13 cellular contexts compared by ENCODE assay signal in the genomic region with DNA sequence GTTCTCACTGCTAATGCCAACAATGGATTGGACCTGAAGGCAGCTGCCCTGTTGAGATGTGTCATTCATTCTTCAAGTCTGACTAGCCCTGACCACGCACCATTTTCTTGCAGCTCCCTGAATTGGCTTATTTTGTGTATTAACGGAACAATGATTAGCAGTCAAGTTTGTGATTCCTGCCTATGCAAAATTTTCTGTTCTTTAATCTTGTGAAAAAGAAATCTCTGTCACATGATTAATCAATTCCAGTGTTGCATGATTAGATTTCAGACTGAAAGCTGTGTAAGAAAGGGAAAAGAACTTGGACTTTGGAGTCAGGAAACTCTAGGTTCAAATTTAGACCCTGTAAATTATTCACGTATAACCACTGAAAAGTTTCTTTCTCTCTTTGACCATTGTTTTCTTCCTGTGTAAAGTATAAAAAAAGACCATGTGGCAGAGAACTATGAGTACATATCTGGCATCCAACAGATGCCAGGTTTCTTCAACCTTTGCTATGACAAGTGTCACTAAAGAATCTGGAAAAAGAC.
DNase-seq lines count a peak whose midpoint lies in the region; ATAC-seq, FAIRE-seq and TF ChIP-seq lines count a peak whose summit lies in the region.
"Had no signal": no experiment of that assay in that cellular context is flagged by ENCODE, and none has a peak within 500 bp of the region (broad histone marks: within the 10 kb centered on the region; RNA-seq: fewer than 3 reads in every experiment).

No MANE protein-coding gene starts in this region.

- H3K27ac Mint-ChIP-seq in T-helper 2 cell treated with Interferon-gamma antibody and Interleukin-4, amounts not matched to agents 5 μg/mL and 100 μg/mL, for 36 hours, result no peak overlapping the region

- H3K36me3 Mint-ChIP-seq in T-helper 2 cell treated with Interferon-gamma antibody and Interleukin-4, amounts not matched to agents 5 μg/mL and 100 μg/mL, for 36 hours (ENCODE audit: low read depth), result no peaks in the 10 kb centered on the region

- POLR2A ChIA-PET in GM12878 (lab: Charles Lee), result interaction anchor here (0.6 to 1.0 kb wide), 3 partner anchors 94 to 215 kb away, joined by 3 read pairs; no protein-coding TSS in a partner anchor
- POLR2A ChIA-PET in A673 (lab: Charles Lee; ENCODE audit: low non-redundant PET), result no interaction called here

- TF ChIP-seq EP300 in GM12878 (IDR thresholded peaks at IDR 0.05; ENCODE audit: borderline replicate concordance in 1 of 2, control insufficient read depth in 1 of 2, low read depth in 2 of 2, low read length in 2 of 2), result peak; percentile 66 to 78; a peak in 1 of 4 replicates

- WGBS in GM12878 (ENCODE audit: insufficient coverage, insufficient replicate concordance, low lambda C conversion rate, missing lambda C conversion rate), result 0% methylated on average over 3 of the region's 3 CpGs

- no peaks in the 10 kb centered on the region for H3K27me3 Mint-ChIP-seq in T-helper 2 cell treated with Interferon-gamma antibody and Interleukin-4, amounts not matched to agents 5 μg/mL and 100 μg/mL, for 36 hours (ENCODE audit: low read depth)

- peaks cover 17% of the 10 kb centered on the region for H3K4me1 ChIP-seq in GM12878 (ENCODE audit: control insufficient read depth, insufficient read depth, low read length)
- H3K4me1 ChIP-seq in A673 (ENCODE audit: insufficient read depth, low read length, poor library complexity, severe bottlenecking), result no peaks in the 10 kb centered on the region

- no peak for DNase-seq in GM12892 (ENCODE audit: insufficient read length)
- DNase-seq in GM12878 (ENCODE audit: low read depth, low spot score), result peak; percentile 71
- no peak for DNase-seq in A673 (ENCODE audit: low spot score)
- DNase-seq in T-helper 2 cell treated with Interferon-gamma antibody and Interleukin-4, amounts not matched to agents 5 μg/mL and 100 μg/mL, for 36 hours (ENCODE audit: low spot score), result no peak
- DNase-seq in DMS 273 treated with DMSO at 0.1 percent for 48 hours (lab: John Stamatoyannopoulos, UW), result no peak
- DNase-seq in activated CD8-positive, alpha-beta memory T cell treated with anti-CD3 and anti-CD28 coated beads for 24 hours, result no peak
- DNase-seq: activated gamma-delta T cell treated with Interleukin-2 at 50 U/mL for 16 hours had no signal

- H3K27ac ChIP-seq in GM12878 (ENCODE audit: control insufficient read depth, insufficient read depth), result peak overlapping the region; percentile 55
- H3K27ac ChIP-seq in A673 (ENCODE audit: low read depth, low read length, poor library complexity, severe bottlenecking), result no peak overlapping the region
- H3K27ac ChIP-seq: coronary artery, neutrophil, VCaP had no signal

- SMC1A ChIA-PET in GM12878 (lab: Charles Lee; ENCODE audit: uncharacterized antibody, unreplicated experiment), result interaction anchor here (0.7 to 4.8 kb wide), 28 partner anchors 9 to 215 kb away, joined by 3 to 31 read pairs (median 4); no protein-coding TSS in a partner anchor

- RAD21 ChIA-PET in GM12878 (lab: Charles Lee; ENCODE audit: unreplicated experiment), result interaction anchor here (1.0 to 2.4 kb wide), 18 partner anchors 10 to 260 kb away, joined by 3 to 21 read pairs (median 4); no protein-coding TSS in a partner anchor

- H3K9ac ChIP-seq in GM12878 (ENCODE audit: control insufficient read depth, insufficient read depth, low read length), result no peak overlapping the region

- BruUV-seq in GM12878 (replicated peaks; lab: Mats Ljungman, UMichigan) (no TSS peak), A673 (replicated peaks; lab: Mats Ljungman, UMichigan) (no TSS peak)

- intact Hi-C loops in GM12878 (cut with micrococcal nuclease; ENCODE audit: unreplicated experiment), result loop anchor here (1.0 to 10.0 kb wide), 4 partner anchors 48 to 536 kb away; a partner anchor contains a TSS
- intact Hi-C loops in A673 (cut with micrococcal nuclease; ENCODE audit: unreplicated experiment), result no loop called here

- peak; percentile 54 for FAIRE-seq in GM12892 (lab: Jason Lieb, UNC)
- peak; percentile 61 for FAIRE-seq in GM12878 (lab: Jason Lieb, UNC)
- FAIRE-seq: K562 had no signal

- ATAC-seq in GM21390 (IDR thresholded peaks at IDR 0.05; ENCODE audit: unreplicated experiment) (peak; percentile 81), HG03097 (IDR thresholded peaks at IDR 0.05; ENCODE audit: low FRiP score, unreplicated experiment) (peak; percentile 82), GM12878 (peak; percentile 89)
- ATAC-seq: K562 had no signal

- H3K4me3 ChIP-seq in GM12878 (0 out of 2 replicates have a peak overlapping the region, but pooled peaks have one; percentile 6), A673 (ENCODE audit: low read depth, low read length, poor library complexity, severe bottlenecking) (no peak overlapping the region)
- H3K4me3 ChIP-seq: coronary artery, K562 had no signal

- no peak for TF ChIP-seq RAD21 in GM12878 (IDR thresholded peaks at IDR 0.05; ENCODE audit: insufficient read depth, low read depth, low read length)

- H3K9me3 Mint-ChIP-seq in T-helper 2 cell treated with Interferon-gamma antibody and Interleukin-4, amounts not matched to agents 5 μg/mL and 100 μg/mL, for 36 hours, result no peaks in the 10 kb centered on the region

- H2AFZ ChIP-seq in GM12878 (ENCODE audit: control insufficient read depth, low read depth, low read length), result peak overlapping the region; percentile 63

- no peak overlapping the region for H3K4me3 Mint-ChIP-seq in T-helper 2 cell treated with Interferon-gamma antibody and Interleukin-4, amounts not matched to agents 5 μg/mL and 100 μg/mL, for 36 hours

- H3K36me3 ChIP-seq in GM12878 (ENCODE audit: control insufficient read depth in 2 of 2, insufficient read depth in 2 of 2, low read length in 1 of 2) (no peaks in the 10 kb centered on the region), A673 (ENCODE audit: insufficient read depth, low read length, poor library complexity, severe bottlenecking) (no peaks in the 10 kb centered on the region)
- H3K36me3 ChIP-seq: neutrophil had no signal

- TF ChIP-seq POLR2A in GM12892 (IDR thresholded peaks at IDR 0.05; ENCODE audit: low read depth, low read length) (no peak), GM12878 (IDR thresholded peaks at IDR 0.05; ENCODE audit: low read depth, low read length) (no peak)

- H3K27me3 ChIP-seq in GM12878 (replicated peaks in 1 of 2; ENCODE audit: control insufficient read depth in 2 of 2, insufficient read depth in 2 of 2, low read length in 1 of 2), result no peaks in the 10 kb centered on the region
- H3K27me3 ChIP-seq in A673 (replicated peaks; ENCODE audit: insufficient read depth, low read depth, low read length, poor library complexity), result peaks cover 71% of the 10 kb centered on the region
- H3K27me3 ChIP-seq: neutrophil had no signal

- TF ChIP-seq CTCF in GM12878 (IDR thresholded peaks at IDR 0.05 in 2 of 3, conservative IDR thresholded peaks at IDR 0.05 in 1 of 3; ENCODE audit: control insufficient read depth in 2 of 3, extremely low read depth in 1 of 3, insufficient read depth in 1 of 3, low read depth in 3 of 3, low read length in 3 of 3) (no peak), A673 (conservative IDR thresholded peaks at IDR 0.05; ENCODE audit: low read depth, low read length) (no peak)

- H3K9me3 ChIP-seq in GM12878 (replicated peaks; ENCODE audit: control insufficient read depth, insufficient read depth, low read length) (peaks cover 2% of the 10 kb centered on the region; the same call in 1 of the 3 replicates), A673 (ENCODE audit: low read depth, low read length, poor library complexity, severe bottlenecking) (no peaks in the 10 kb centered on the region)
- H3K9me3 ChIP-seq: neutrophil had no signal

- H4K20me1 ChIP-seq in GM12878 (ENCODE audit: control insufficient read depth, insufficient read depth), result no peaks in the 10 kb centered on the region

- no peaks in the 10 kb centered on the region for H3K4me1 Mint-ChIP-seq in T-helper 2 cell treated with Interferon-gamma antibody and Interleukin-4, amounts not matched to agents 5 μg/mL and 100 μg/mL, for 36 hours (ENCODE audit: low read depth)

- H3K4me2 ChIP-seq in GM12878 (ENCODE audit: control insufficient read depth, insufficient read depth), result peak overlapping the region; percentile 54

- in situ Hi-C loops in GM12878 (cut with MboI), result loop anchor here (5.0 to 25.0 kb wide), 2 partner anchors 98 to 543 kb away; a partner anchor contains a TSS

- CTCF ChIA-PET in GM12878 (lab: Yijun Ruan, JAX), result interaction anchor here (0.9 to 2.2 kb wide), 8 partner anchors 10 to 260 kb away, joined by 3 to 9 read pairs (median 4); no protein-coding TSS in a partner anchor
- CTCF ChIA-PET in A673 (lab: Charles Lee), result no interaction called here

- no peaks in the 10 kb centered on the region for H3K79me2 ChIP-seq in GM12878 (ENCODE audit: control insufficient read depth, insufficient read depth, low read length)

TF ChIP-seq in GM12878, 131 proteins besides CTCF, POLR2A, EP300 and RAD21 (continues in another document):
- TF ChIP-seq, protein P1, sequence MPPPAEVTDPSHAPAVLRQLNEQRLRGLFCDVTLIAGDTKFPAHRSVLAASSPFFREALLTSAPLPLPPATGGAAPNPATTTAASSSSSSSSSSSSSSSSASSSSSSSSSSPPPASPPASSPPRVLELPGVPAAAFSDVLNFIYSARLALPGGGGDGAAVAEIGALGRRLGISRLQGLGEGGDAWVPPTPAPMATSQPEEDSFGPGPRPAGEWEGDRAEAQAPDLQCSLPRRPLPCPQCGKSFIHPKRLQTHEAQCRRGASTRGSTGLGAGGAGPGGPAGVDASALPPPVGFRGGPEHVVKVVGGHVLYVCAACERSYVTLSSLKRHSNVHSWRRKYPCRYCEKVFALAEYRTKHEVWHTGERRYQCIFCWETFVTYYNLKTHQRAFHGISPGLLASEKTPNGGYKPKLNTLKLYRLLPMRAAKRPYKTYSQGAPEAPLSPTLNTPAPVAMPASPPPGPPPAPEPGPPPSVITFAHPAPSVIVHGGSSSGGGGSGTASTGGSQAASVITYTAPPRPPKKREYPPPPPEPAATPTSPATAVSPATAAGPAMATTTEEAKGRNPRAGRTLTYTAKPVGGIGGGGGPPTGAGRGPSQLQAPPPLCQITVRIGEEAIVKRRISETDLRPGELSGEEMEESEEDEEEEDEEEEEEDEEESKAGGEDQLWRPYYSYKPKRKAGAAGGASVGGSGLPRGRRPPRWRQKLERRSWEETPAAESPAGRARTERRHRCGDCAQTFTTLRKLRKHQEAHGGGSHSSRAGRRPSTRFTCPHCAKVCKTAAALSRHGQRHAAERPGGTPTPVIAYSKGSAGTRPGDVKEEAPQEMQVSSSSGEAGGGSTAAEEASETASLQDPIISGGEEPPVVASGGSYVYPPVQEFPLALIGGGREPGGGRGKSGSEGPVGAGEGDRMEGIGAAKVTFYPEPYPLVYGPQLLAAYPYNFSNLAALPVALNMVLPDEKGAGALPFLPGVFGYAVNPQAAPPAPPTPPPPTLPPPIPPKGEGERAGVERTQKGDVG (CRISPR knock-in tag; IDR thresholded peaks at IDR 0.05), result no peak
- TF ChIP-seq CHD4 (IDR thresholded peaks at IDR 0.05) (no peak), MEF2B (IDR thresholded peaks at IDR 0.05; ENCODE audit: partially characterized antibody, poor library complexity, severe bottlenecking) (peak; percentile 92), CHD1 (IDR thresholded peaks at IDR 0.05; ENCODE audit: low read depth, low read length) (no peak), POU2F2 (IDR thresholded peaks at IDR 0.05; ENCODE audit: borderline replicate concordance, low read depth, low read length) (no peak; the same call in 2 of the 3 replicates), HDGF (IDR thresholded peaks at IDR 0.05) (no peak)
